18 cellular contexts compared by ENCODE assay signal in genomic region chr1:13224480-13225060, GRCh38. TPM values are rescaled to one million over a fixed set of nuclear protein-coding genes. Genes with fewer than 3 reads are reported as not detected.
DNase-seq lines count a peak whose midpoint lies in the region; ATAC-seq and TF ChIP-seq lines count a peak whose summit lies in the region.
"Had no signal": no experiment of that assay in that cellular context is flagged by ENCODE, and none has a peak within 500 bp of the region (broad histone marks: within the 10 kb centered on the region; RNA-seq: fewer than 3 reads in every experiment).

No MANE protein-coding gene starts in this region.

- POLR2A ChIA-PET in activated CD8-positive, alpha-beta T cell treated with anti-CD3 and anti-CD28 coated beads, Interleukin-2, amount 10 ng/mL, durations not matched to agents 7 days and 5 days (lab: Charles Lee): no interaction called here
- POLR2A ChIA-PET in activated CD8-positive, alpha-beta T cell treated with anti-CD3 and anti-CD28 coated beads for 36 hours (lab: Charles Lee): no interaction called here

- H3K9me3 ChIP-seq in HUES6 (ENCODE audit: control insufficient read depth, insufficient read depth, low read depth, low read length): peaks cover 24% of the 10 kb centered on the region; the same call in 1 of the 2 replicates
- H3K9me3 ChIP-seq: MG63 had no signal

- no peak overlapping the region for H3K27ac ChIP-seq in HUES6 (ENCODE audit: low read depth, low read length)

- H3K4me3 Mint-ChIP-seq in activated CD8-positive, alpha-beta T cell treated with anti-CD3 and anti-CD28 coated beads, Interleukin-2, amount 10 ng/mL, durations not matched to agents 7 days and 5 days: no peak overlapping the region
- H3K4me3 Mint-ChIP-seq in activated CD8-positive, alpha-beta T cell treated with anti-CD3 and anti-CD28 coated beads for 36 hours: no peak overlapping the region
- H3K4me3 Mint-ChIP-seq in type B pancreatic cell: no peak overlapping the region
- H3K4me3 Mint-ChIP-seq: CD4-positive, alpha-beta memory T cell; HFFc6 had no signal

- ATAC-seq in activated CD8-positive, alpha-beta T cell treated with anti-CD3 and anti-CD28 coated beads, Interleukin-2, amount 10 ng/mL, durations not matched to agents 7 days and 5 days: no peak
- ATAC-seq in activated CD8-positive, alpha-beta T cell treated with anti-CD3 and anti-CD28 coated beads for 36 hours: no peak

- intact Hi-C loops in activated CD8-positive, alpha-beta T cell treated with anti-CD3 and anti-CD28 coated beads for 36 hours (cut with micrococcal nuclease): no loop called here

- H3K4me3 ChIP-seq in HUES6 (ENCODE audit: low read depth, low read length): no peak overlapping the region
- H3K4me3 ChIP-seq: MG63 had no signal

- H3K9me3 Mint-ChIP-seq in activated CD8-positive, alpha-beta T cell treated with anti-CD3 and anti-CD28 coated beads, Interleukin-2, amount 10 ng/mL, durations not matched to agents 7 days and 5 days (ENCODE audit: insufficient read depth): no peaks in the 10 kb centered on the region
- H3K9me3 Mint-ChIP-seq in activated CD8-positive, alpha-beta T cell treated with anti-CD3 and anti-CD28 coated beads for 36 hours: no peaks in the 10 kb centered on the region
- peaks cover 12% of the 10 kb centered on the region for H3K9me3 Mint-ChIP-seq in type B pancreatic cell
- H3K9me3 Mint-ChIP-seq: CD4-positive, alpha-beta memory T cell had no signal

- TF ChIP-seq CTCF in activated CD8-positive, alpha-beta T cell treated with anti-CD3 and anti-CD28 coated beads for 36 hours (IDR thresholded peaks at IDR 0.05): no peak
- no peak for TF ChIP-seq CTCF in type B pancreatic cell (conservative IDR thresholded peaks at IDR 0.05)

- peak; percentile 12 for DNase-seq in activated CD8-positive, alpha-beta T cell treated with anti-CD3 and anti-CD28 coated beads, Interleukin-2, amount 10 ng/mL, durations not matched to agents 7 days and 5 days
- DNase-seq in activated CD8-positive, alpha-beta T cell treated with anti-CD3 and anti-CD28 coated beads for 36 hours: no peak
- peak; percentile 47 for DNase-seq in mesenteric fat pad (ENCODE audit: low spot score)
- peak; percentile 62 for DNase-seq in type B pancreatic cell (ENCODE audit: extremely low spot score, unreplicated experiment)
- DNase-seq in SHP77 (lab: John Stamatoyannopoulos, UW): no peak
- no peak for DNase-seq in NOMO-1 treated with DMSO at 0.1 percent for 48 hours (lab: John Stamatoyannopoulos, UW; ENCODE audit: unreplicated experiment)
- no peak for DNase-seq in HCEC 1CT
- DNase-seq: Calu3; CD4-positive, alpha-beta memory T cell; DMS53; HFFc6; MG63; NCI-H1092 treated with DMSO at 0.1 percent for 48 hours; NCI-H1694; NCI-H524 had no signal

- no peak overlapping the region for H3K27ac Mint-ChIP-seq in activated CD8-positive, alpha-beta T cell treated with anti-CD3 and anti-CD28 coated beads, Interleukin-2, amount 10 ng/mL, durations not matched to agents 7 days and 5 days
- H3K27ac Mint-ChIP-seq in activated CD8-positive, alpha-beta T cell treated with anti-CD3 and anti-CD28 coated beads for 36 hours: no peak overlapping the region
- H3K27ac Mint-ChIP-seq in type B pancreatic cell: no peak overlapping the region
- H3K27ac Mint-ChIP-seq: CD4-positive, alpha-beta memory T cell; HFFc6 had no signal

- no peaks in the 10 kb centered on the region for H3K27me3 Mint-ChIP-seq in activated CD8-positive, alpha-beta T cell treated with anti-CD3 and anti-CD28 coated beads, Interleukin-2, amount 10 ng/mL, durations not matched to agents 7 days and 5 days (ENCODE audit: low read depth)
- peaks cover 4% of the 10 kb centered on the region for H3K27me3 Mint-ChIP-seq in activated CD8-positive, alpha-beta T cell treated with anti-CD3 and anti-CD28 coated beads for 36 hours
- no peaks in the 10 kb centered on the region for H3K27me3 Mint-ChIP-seq in type B pancreatic cell

- no peaks in the 10 kb centered on the region for H3K4me1 ChIP-seq in HUES6 (ENCODE audit: control insufficient read depth, insufficient read depth, low read length)

- peaks cover 6% of the 10 kb centered on the region; the same call in 1 of the 2 replicates for H3K27me3 ChIP-seq in HUES6 (ENCODE audit: control insufficient read depth, insufficient read depth, low read length)

- no peaks in the 10 kb centered on the region for H3K4me1 Mint-ChIP-seq in activated CD8-positive, alpha-beta T cell treated with anti-CD3 and anti-CD28 coated beads, Interleukin-2, amount 10 ng/mL, durations not matched to agents 7 days and 5 days (ENCODE audit: low read depth)
- no peaks in the 10 kb centered on the region for H3K4me1 Mint-ChIP-seq in activated CD8-positive, alpha-beta T cell treated with anti-CD3 and anti-CD28 coated beads for 36 hours (ENCODE audit: low read depth)
- no peaks in the 10 kb centered on the region for H3K4me1 Mint-ChIP-seq in type B pancreatic cell (ENCODE audit: unreplicated experiment)

- no peaks in the 10 kb centered on the region for H3K36me3 ChIP-seq in HUES6 (ENCODE audit: control insufficient read depth, insufficient read depth, low read length)
- H3K36me3 ChIP-seq: MG63 had no signal

- CTCF ChIA-PET in activated CD8-positive, alpha-beta T cell treated with anti-CD3 and anti-CD28 coated beads, Interleukin-2, amount 10 ng/mL, durations not matched to agents 7 days and 5 days (lab: Charles Lee): no interaction called here
- CTCF ChIA-PET in activated CD8-positive, alpha-beta T cell treated with anti-CD3 and anti-CD28 coated beads for 36 hours (lab: Charles Lee): no interaction called here

- H3K9ac ChIP-seq in HUES6 (ENCODE audit: low read length): peak overlapping the region; percentile 11

- no peaks in the 10 kb centered on the region for H3K36me3 Mint-ChIP-seq in activated CD8-positive, alpha-beta T cell treated with anti-CD3 and anti-CD28 coated beads, Interleukin-2, amount 10 ng/mL, durations not matched to agents 7 days and 5 days (ENCODE audit: low read depth)
- H3K36me3 Mint-ChIP-seq in activated CD8-positive, alpha-beta T cell treated with anti-CD3 and anti-CD28 coated beads for 36 hours (ENCODE audit: low read depth): no peaks in the 10 kb centered on the region
- no peaks in the 10 kb centered on the region for H3K36me3 Mint-ChIP-seq in type B pancreatic cell
- H3K36me3 Mint-ChIP-seq: CD4-positive, alpha-beta memory T cell had no signal

RNA-seq across cellular contexts. Expression of gene PRAMEF18, which starts 1.4 kb away (rescaled TPM):
- total RNA-seq in activated CD8-positive, alpha-beta T cell treated with anti-CD3 and anti-CD28 coated beads, Interleukin-2, amount 10 ng/mL, durations not matched to agents 7 days and 5 days: not detected
- not detected for total RNA-seq in activated CD8-positive, alpha-beta T cell treated with anti-CD3 and anti-CD28 coated beads for 36 hours
- total RNA-seq in mesenteric fat pad (not detected), type B pancreatic cell (ENCODE audit: low replicate concordance) (not detected in 2 replicates)
- total RNA-seq: A172; Calu3; CD4-positive, alpha-beta memory T cell; H4; HFFc6 had no signal

RNA-seq across cellular contexts. Expression of gene PRAMEF13, which starts 23.4 kb away (rescaled TPM):
- not detected for total RNA-seq in activated CD8-positive, alpha-beta T cell treated with anti-CD3 and anti-CD28 coated beads, Interleukin-2, amount 10 ng/mL, durations not matched to agents 7 days and 5 days
- not detected for total RNA-seq in activated CD8-positive, alpha-beta T cell treated with anti-CD3 and anti-CD28 coated beads for 36 hours
- total RNA-seq in mesenteric fat pad (not detected), type B pancreatic cell (ENCODE audit: low replicate concordance) (not detected in 2 replicates)
- total RNA-seq: A172; Calu3; CD4-positive, alpha-beta memory T cell; H4; HFFc6 had no signal

RNA-seq across cellular contexts. Expression of gene PRAMEF5, which starts 29.4 kb away (rescaled TPM):
- not detected for total RNA-seq in activated CD8-positive, alpha-beta T cell treated with anti-CD3 and anti-CD28 coated beads, Interleukin-2, amount 10 ng/mL, durations not matched to agents 7 days and 5 days
- total RNA-seq in activated CD8-positive, alpha-beta T cell treated with anti-CD3 and anti-CD28 coated beads for 36 hours: not detected
- total RNA-seq in mesenteric fat pad (not detected), type B pancreatic cell (ENCODE audit: low replicate concordance) (not detected in 2 replicates)
- total RNA-seq: A172; Calu3; CD4-positive, alpha-beta memory T cell; H4; HFFc6 had no signal

RNA-seq across cellular contexts. Expression of gene PRAMEF9, which starts 52.9 kb away (rescaled TPM):
- total RNA-seq in activated CD8-positive, alpha-beta T cell treated with anti-CD3 and anti-CD28 coated beads, Interleukin-2, amount 10 ng/mL, durations not matched to agents 7 days and 5 days: not detected
- total RNA-seq in activated CD8-positive, alpha-beta T cell treated with anti-CD3 and anti-CD28 coated beads for 36 hours: not detected
- total RNA-seq in mesenteric fat pad (not detected), type B pancreatic cell (ENCODE audit: low replicate concordance) (not detected in 2 replicates)
- total RNA-seq: A172; Calu3; CD4-positive, alpha-beta memory T cell; H4; HFFc6 had no signal

RNA-seq across cellular contexts. Expression of gene HNRNPCL4, which starts 59.1 kb away (rescaled TPM):
- total RNA-seq in activated CD8-positive, alpha-beta T cell treated with anti-CD3 and anti-CD28 coated beads, Interleukin-2, amount 10 ng/mL, durations not matched to agents 7 days and 5 days: not detected
- not detected for total RNA-seq in activated CD8-positive, alpha-beta T cell treated with anti-CD3 and anti-CD28 coated beads for 36 hours
- not detected for total RNA-seq in mesenteric fat pad
- total RNA-seq in type B pancreatic cell (ENCODE audit: low replicate concordance): not detected in 2 replicates
- total RNA-seq: A172; Calu3; CD4-positive, alpha-beta memory T cell; H4; HFFc6 had no signal

Comparison
In these comparisons a context has a peak if more than half of its experiments do, and no peak if none do; other contexts are left out.
1. DNase-seq: peak in activated CD8-positive, alpha-beta T cell treated with anti-CD3 and anti-CD28 coated beads, Interleukin-2, amount 10 ng/mL, durations not matched to agents 7 days and 5 days (single experiment), mesenteric fat pad (single experiment) and type B pancreatic cell (single experiment); none in activated CD8-positive, alpha-beta T cell treated with anti-CD3 and anti-CD28 coated beads for 36 hours (single experiment), SHP77 (0 of 2), NOMO-1 treated with DMSO at 0.1 percent for 48 hours (single experiment) and HCEC 1CT (single experiment).